1 cellular context compared by ENCODE assay signal in genomic region chr13:110922506-110922905, GRCh38.
TF ChIP-seq lines count a peak whose summit lies in the region.

No MANE protein-coding gene starts in this region.

TF ChIP-seq in GM23338, 12 proteins besides CTCF, POLR2A, EP300 and RAD21 (continued from another document):
- no peak for TF ChIP-seq ZNF462 (CRISPR knock-in tag; IDR thresholded peaks at IDR 0.05)
- TF ChIP-seq NANOG (IDR thresholded peaks at IDR 0.05; ENCODE audit: borderline replicate concordance) = no peak
- TF ChIP-seq JUNB (IDR thresholded peaks at IDR 0.05; ENCODE audit: unreplicated experiment) = no peak
